24 cellular contexts compared by ENCODE assay signal in genomic region chr9:112433715-112434392, GRCh38.
"Had no signal": no experiment of that assay in that cellular context is flagged by ENCODE, and none has a peak within 500 bp of the region (broad histone marks: within the 10 kb centered on the region; RNA-seq: fewer than 3 reads in every experiment).

No MANE protein-coding gene starts in this region.

- H3K4me3 ChIP-seq: adrenal gland, ascending aorta, esophagus muscularis mucosa, gastroesophageal sphincter, sigmoid colon, smooth muscle cell, upper lobe of right lung had no signal

- H3K27me3 ChIP-seq: adrenal gland, ascending aorta, brain microvascular endothelial cell, esophagus muscularis mucosa, gastroesophageal sphincter, sigmoid colon, upper lobe of right lung had no signal

- H3K27me3 Mint-ChIP-seq: activated naive CD8-positive, alpha-beta T cell; activated T-cell treated with anti-CD3 and anti-CD28 coated beads, Interleukin-2, amount 50 U/mL, for 24 hours had no signal

- H3K9me3 Mint-ChIP-seq: activated T-cell treated with anti-CD3 and anti-CD28 coated beads, Interleukin-2, amount 50 U/mL, for 24 hours; activated T-helper 2 cell treated with anti-CD3 and anti-CD28 coated beads, Interferon-gamma antibody, Interleukin-2, Interleukin-4, amounts not matched to agents 10 μg/mL and 5 μg/mL and 100 μg/mL, durations not matched to agents 14 hours and 24 hours and 36 hours; neural crest cell; WTC11 had no signal

- H3K4me1 Mint-ChIP-seq: neural crest cell, WTC11 had no signal

- H3K36me3 ChIP-seq: brain microvascular endothelial cell had no signal

- ATAC-seq: gastroesophageal sphincter, upper lobe of right lung, WTC11 had no signal

- H3K27ac Mint-ChIP-seq: activated naive CD8-positive, alpha-beta T cell; activated T-cell treated with anti-CD3 and anti-CD28 coated beads, Interleukin-2, amount 50 U/mL, for 24 hours; activated T-helper 2 cell treated with anti-CD3 and anti-CD28 coated beads, Interferon-gamma antibody, Interleukin-2, Interleukin-4, amounts not matched to agents 10 μg/mL and 5 μg/mL and 100 μg/mL, durations not matched to agents 14 hours and 24 hours and 36 hours had no signal

- H3K4me3 Mint-ChIP-seq: activated naive CD8-positive, alpha-beta T cell; activated T-cell treated with anti-CD3 and anti-CD28 coated beads, Interleukin-2, amount 50 U/mL, for 24 hours; neural crest cell; WTC11 had no signal

- H3K9me3 ChIP-seq: adrenal gland, ascending aorta, esophagus muscularis mucosa, gastroesophageal sphincter, sigmoid colon, upper lobe of right lung had no signal

- DNase-seq: activated naive CD4-positive, alpha-beta T cell; activated T-cell treated with anti-CD3 and anti-CD28 coated beads, Interleukin-2, amount 50 U/mL, for 24 hours; adrenal gland; brain microvascular endothelial cell; central memory CD4-positive, alpha-beta T cell; dermis blood vessel endothelial cell; effector CD8-positive, alpha-beta T cell; hypothalamus; midbrain; occipital lobe; posterior cingulate gyrus; sigmoid colon; stimulated activated CD4-positive, alpha-beta T cell treated with anti-CD3 and anti-CD28 coated beads, Interleukin-2, amount 100 ng/mL, for 48 hours; stimulated activated naive CD4-positive, alpha-beta T cell treated with Interleukin-2 at 50 U/mL for 16 hours; T-helper 9 cell; upper lobe of right lung had no signal

- H3K36me3 Mint-ChIP-seq: WTC11 had no signal

- H3K27ac ChIP-seq: adrenal gland, ascending aorta, brain microvascular endothelial cell, esophagus muscularis mucosa, gastroesophageal sphincter, sigmoid colon, upper lobe of right lung had no signal

- H3K4me1 ChIP-seq: adrenal gland, ascending aorta, esophagus muscularis mucosa, gastroesophageal sphincter, sigmoid colon, upper lobe of right lung had no signal
